Comparison of ENCODE assay signal across 22 cellular contexts in the genomic region with DNA sequence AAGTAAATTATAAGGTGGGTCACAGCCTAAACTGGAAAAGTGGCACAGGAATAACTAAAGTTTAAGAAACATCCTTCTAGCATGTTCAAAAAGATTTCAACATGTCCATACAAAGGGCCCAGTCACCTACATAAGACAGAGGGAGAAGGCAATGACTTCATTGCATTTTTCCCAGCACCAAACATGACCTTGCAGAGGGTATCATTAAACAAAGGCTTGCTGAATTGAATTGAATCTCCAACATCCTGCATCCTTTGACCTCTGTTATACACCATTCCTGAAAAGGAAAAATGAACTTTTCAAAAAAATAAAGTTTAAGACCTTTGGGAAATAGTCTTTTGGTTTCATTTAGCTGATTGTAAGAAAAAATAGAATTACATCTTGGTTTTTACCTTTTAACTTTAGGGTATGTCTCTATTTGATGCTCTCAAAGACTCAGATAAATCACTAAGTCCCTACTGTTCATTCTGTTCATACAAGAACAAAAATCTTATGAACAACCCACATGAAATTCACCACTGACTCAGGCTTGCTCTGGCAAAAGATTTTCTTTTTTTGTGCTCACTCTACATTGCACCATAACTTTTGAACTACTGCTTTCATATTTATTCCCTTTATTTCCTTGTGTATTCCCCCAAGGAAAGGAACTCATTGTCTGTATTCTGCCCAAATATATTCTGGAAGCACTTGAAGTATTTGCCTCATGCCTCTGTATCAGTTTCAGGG.
DNase-seq lines count a peak whose midpoint lies in the region; ATAC-seq and TF ChIP-seq lines count a peak whose summit lies in the region.
"Had no signal": no experiment of that assay in that cellular context is flagged by ENCODE, and none has a peak within 500 bp of the region (broad histone marks: within the 10 kb centered on the region; RNA-seq: fewer than 3 reads in every experiment).

No MANE protein-coding gene starts in this region.

- no peak overlapping the region for H3K4me2 ChIP-seq in DND-41 (ENCODE audit: insufficient read depth, low read length)

- H3K4me1 ChIP-seq in DND-41 (ENCODE audit: insufficient read depth, low read length) (peaks cover 55% of the 10 kb centered on the region), RWPE2 (ENCODE audit: insufficient read depth, poor library complexity, severe bottlenecking) (peaks cover 39% of the 10 kb centered on the region)

- H3K9me3 Mint-ChIP-seq in neural crest cell = peaks cover 8% of the 10 kb centered on the region
- H3K9me3 Mint-ChIP-seq: activated naive CD4-positive, alpha-beta T cell treated with anti-CD3 and anti-CD28 coated beads for 36 hours; IgD-negative memory B cell; naive thymus-derived CD8-positive, alpha-beta T cell had no signal

- no peaks in the 10 kb centered on the region for H4K20me1 ChIP-seq in DND-41 (ENCODE audit: insufficient read depth, low read length)

- no peak overlapping the region for H3K9ac ChIP-seq in DND-41 (ENCODE audit: low read depth, low read length)

- H3K79me2 ChIP-seq in DND-41 (ENCODE audit: insufficient read depth, low read length) = no peaks in the 10 kb centered on the region

- no peaks in the 10 kb centered on the region for H3K36me3 Mint-ChIP-seq in neural crest cell (ENCODE audit: low read depth)
- H3K36me3 Mint-ChIP-seq: CD14-positive monocyte; naive thymus-derived CD8-positive, alpha-beta T cell had no signal

- peak overlapping the region; percentile 19; the same call in 1 of the 2 replicates for H3K27ac ChIP-seq in DND-41 (ENCODE audit: low read length)
- peak overlapping the region; percentile 40 for H3K27ac ChIP-seq in RWPE2 (ENCODE audit: poor library complexity, severe bottlenecking)
- H3K27ac ChIP-seq in epithelial cell of prostate = peak overlapping the region; percentile 55
- H3K27ac ChIP-seq: pancreas had no signal

- TF ChIP-seq CTCF in DND-41 (IDR thresholded peaks at IDR 0.05; ENCODE audit: borderline replicate concordance, extremely low read depth, low read length, poor library complexity, severe bottlenecking) (no peak), RWPE2 (IDR thresholded peaks at IDR 0.05; ENCODE audit: poor library complexity, severe bottlenecking) (no peak), neural crest cell (conservative IDR thresholded peaks at IDR 0.05) (no peak)

- H3K4me3 Mint-ChIP-seq in neural crest cell = no peak overlapping the region
- H3K4me3 Mint-ChIP-seq: activated naive CD4-positive, alpha-beta T cell treated with anti-CD3 and anti-CD28 coated beads for 36 hours; activated T-cell treated with anti-CD3 and anti-CD28 coated beads, Interleukin-2, amount 50 U/mL, for 4 hours; CD14-positive monocyte; IgD-negative memory B cell; naive thymus-derived CD8-positive, alpha-beta T cell had no signal

- no peaks in the 10 kb centered on the region for H3K27me3 Mint-ChIP-seq in neural crest cell (ENCODE audit: low read depth)
- H3K27me3 Mint-ChIP-seq: naive thymus-derived CD8-positive, alpha-beta T cell had no signal

- no peak overlapping the region for H2AFZ ChIP-seq in DND-41 (ENCODE audit: low read depth, low read length)

- H3K27me3 ChIP-seq in DND-41 (ENCODE audit: insufficient read depth, low read length, poor library complexity) (no peaks in the 10 kb centered on the region), RWPE2 (ENCODE audit: insufficient read depth, poor library complexity, severe bottlenecking) (no peaks in the 10 kb centered on the region)
- H3K27me3 ChIP-seq: pancreas had no signal

- DNase-seq in DND-41 (no peak), RWPE2 (ENCODE audit: low spot score) (no peak), epithelial cell of prostate (ENCODE audit: low read depth, low spot score) (no peak), neural crest cell (ENCODE audit: low read depth, low spot score) (no peak), NCI-H1048 (lab: John Stamatoyannopoulos, UW) (no peak), NCI-H82 (lab: John Stamatoyannopoulos, UW) (no peak)
- DNase-seq: activated CD4-positive, alpha-beta T cell treated with anti-CD3 and anti-CD28 coated beads for 1 hour; activated naive CD4-positive, alpha-beta T cell treated with anti-CD3 and anti-CD28 coated beads for 36 hours; activated T-cell treated with anti-CD3 and anti-CD28 coated beads, Interleukin-2, amount 50 U/mL, for 4 hours; caudate nucleus; MV-4-11; naive thymus-derived CD8-positive, alpha-beta T cell; NCI-H1694; NCI-H2171; NCI-H526; pancreas; right cardiac atrium; SW 1271 had no signal

- peak overlapping the region; percentile 36 for H3K27ac Mint-ChIP-seq in neural crest cell (ENCODE audit: unreplicated experiment)
- H3K27ac Mint-ChIP-seq: activated naive CD4-positive, alpha-beta T cell treated with anti-CD3 and anti-CD28 coated beads for 36 hours; CD14-positive monocyte; IgD-negative memory B cell; naive thymus-derived CD8-positive, alpha-beta T cell had no signal

- no peak for ATAC-seq in DND-41 (ENCODE audit: insufficient read depth, low read depth)
- no peak for ATAC-seq in RWPE2 (ENCODE audit: low read depth)
- no peak for ATAC-seq in HG02973 (IDR thresholded peaks at IDR 0.05; ENCODE audit: unreplicated experiment)
- ATAC-seq in GM21447 (IDR thresholded peaks at IDR 0.05; ENCODE audit: unreplicated experiment) = no peak
- ATAC-seq: activated T-cell treated with anti-CD3 and anti-CD28 coated beads, Interleukin-2, amount 50 U/mL, for 4 hours; naive thymus-derived CD8-positive, alpha-beta T cell; pancreas had no signal

- no peak overlapping the region for H3K4me3 ChIP-seq in DND-41 (ENCODE audit: low read depth in 1 of 2, low read length in 2 of 2)
- no peak overlapping the region for H3K4me3 ChIP-seq in RWPE2 (ENCODE audit: severe bottlenecking)
- H3K4me3 ChIP-seq: pancreas had no signal

- no peaks in the 10 kb centered on the region for H3K36me3 ChIP-seq in DND-41 (ENCODE audit: insufficient read depth, low read length)
- H3K36me3 ChIP-seq in RWPE2 (ENCODE audit: low read depth) = no peaks in the 10 kb centered on the region
- H3K36me3 ChIP-seq: pancreas had no signal

- H3K9me3 ChIP-seq in DND-41 (ENCODE audit: insufficient read depth, low read length, severe bottlenecking) (no peaks in the 10 kb centered on the region), RWPE2 (ENCODE audit: severe bottlenecking) (no peaks in the 10 kb centered on the region)
- H3K9me3 ChIP-seq: pancreas had no signal

- H3K4me1 Mint-ChIP-seq in neural crest cell = peaks cover 58% of the 10 kb centered on the region
